Comparison of ENCODE assay signal across 8 cellular contexts in the genomic region with DNA sequence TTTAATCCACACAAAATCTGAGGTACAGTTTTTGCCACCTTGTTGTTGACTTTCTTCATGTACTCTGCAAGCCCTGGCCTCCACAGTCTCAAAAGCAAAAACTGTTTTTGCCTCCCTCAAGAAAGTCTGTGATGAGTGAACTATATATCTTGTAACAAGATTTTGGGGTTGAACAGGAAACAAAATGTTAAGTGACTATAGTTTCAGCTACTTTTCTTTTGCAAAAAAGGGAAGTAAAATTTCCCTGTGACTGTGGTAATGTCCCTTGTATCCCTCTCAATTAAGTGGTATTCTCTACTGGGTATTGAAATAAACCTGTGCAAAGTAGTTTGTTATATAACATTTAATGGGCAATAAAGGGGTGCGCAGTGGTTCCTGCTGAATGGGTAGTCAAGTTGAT. TPM values are rescaled to one million over a fixed set of nuclear protein-coding genes. Genes with fewer than 3 reads are reported as not detected.
DNase-seq lines count a peak whose midpoint lies in the region; ATAC-seq and TF ChIP-seq lines count a peak whose summit lies in the region.
"Had no signal": no experiment of that assay in that cellular context is flagged by ENCODE, and none has a peak within 500 bp of the region (broad histone marks: within the 10 kb centered on the region; RNA-seq: fewer than 3 reads in every experiment).

No MANE protein-coding gene starts in this region.

- H3K9me2 ChIP-seq in OCI-LY1 (ENCODE audit: low read depth, low read length), result no peaks in the 10 kb centered on the region

- no peaks in the 10 kb centered on the region for H4K20me1 ChIP-seq in OCI-LY1 (ENCODE audit: insufficient read depth, low read length)

- ATAC-seq in GM19025 (IDR thresholded peaks at IDR 0.05; ENCODE audit: low read depth, unreplicated experiment), result peak; percentile 47
- ATAC-seq in HG02852 (IDR thresholded peaks at IDR 0.05; ENCODE audit: unreplicated experiment), result peak; percentile 74

- in situ Hi-C loops in transverse colon (cut with MboI; ENCODE audit: low pct_ligation_motif_present in 1 of 4, low pct_unique_long_range_greater_than_20kb in 1 of 4, low sequenced_read_pairs in 3 of 4), result no loop called here

- no peaks in the 10 kb centered on the region for H3K9me3 Mint-ChIP-seq in progenitor cell of endocrine pancreas (ENCODE audit: low read depth)

- intact Hi-C loops in transverse colon (cut with DNase I; ENCODE audit: low total_unique reads), result no loop called here

- no peaks in the 10 kb centered on the region for H3K27me3 ChIP-seq in OCI-LY1 (ENCODE audit: insufficient read depth, low read length)
- no peaks in the 10 kb centered on the region for H3K27me3 ChIP-seq in transverse colon

- peaks cover 2% of the 10 kb centered on the region for H3K36me3 Mint-ChIP-seq in progenitor cell of endocrine pancreas (ENCODE audit: insufficient read depth)

- H3K4me2 ChIP-seq in OCI-LY1 (ENCODE audit: low read length), result peak overlapping the region; percentile 35; the same call in 1 of the 2 replicates

- peaks cover 31% of the 10 kb centered on the region for H3K79me2 ChIP-seq in OCI-LY1 (ENCODE audit: insufficient read depth, low read length)

- H3K36me3 ChIP-seq in OCI-LY1 (ENCODE audit: insufficient read depth, low read length) (peaks cover 25% of the 10 kb centered on the region), transverse colon (no peaks in the 10 kb centered on the region)

- H3K9me3 ChIP-seq in OCI-LY1 (ENCODE audit: low read length) (no peaks in the 10 kb centered on the region), transverse colon (no peaks in the 10 kb centered on the region)

- no peak overlapping the region; the same call in 1 of the 2 replicates for H3K9ac ChIP-seq in OCI-LY1 (ENCODE audit: low read length)

- H3K4me1 Mint-ChIP-seq in progenitor cell of endocrine pancreas (ENCODE audit: low read depth), result peaks cover 64% of the 10 kb centered on the region

- peak overlapping the region; percentile 51 for H3K27ac ChIP-seq in OCI-LY1 (ENCODE audit: low read depth, low read length, poor library complexity, severe bottlenecking)
- H3K27ac ChIP-seq in transverse colon, result no peak overlapping the region

- DNase-seq in progenitor cell of endocrine pancreas (ENCODE audit: low spot score, unreplicated experiment) (no peak), NCI-H2029 (lab: John Stamatoyannopoulos, UW) (no peak), transverse colon (no peak)
- no peak for DNase-seq in stimulated activated CD4-positive, alpha-beta T cell treated with anti-CD3 and anti-CD28 coated beads, Interleukin-1b, Interleukin-23, amount 100 ng/mL, for 48 hours

- H3K4me3 ChIP-seq in OCI-LY1 (ENCODE audit: low read depth, low read length, poor library complexity, severe bottlenecking), result no peak overlapping the region
- H3K4me3 ChIP-seq in transverse colon, result no peak overlapping the region

- peak overlapping the region; percentile 28 for H3K27ac Mint-ChIP-seq in progenitor cell of endocrine pancreas

- TF ChIP-seq CTCF in OCI-LY1 (IDR thresholded peaks at IDR 0.05; ENCODE audit: low read length) (no peak), progenitor cell of endocrine pancreas (IDR thresholded peaks at IDR 0.05; ENCODE audit: unreplicated experiment) (no peak), transverse colon (IDR thresholded peaks at IDR 0.05) (no peak)

- H3F3A ChIP-seq in OCI-LY1 (ENCODE audit: insufficient read depth, low read length), result no peaks in the 10 kb centered on the region

- no peak for TF ChIP-seq POLR2A in transverse colon (IDR thresholded peaks at IDR 0.05)

- H3K4me1 ChIP-seq in OCI-LY1 (ENCODE audit: insufficient read depth, low read length, severe bottlenecking) (peaks cover 55% of the 10 kb centered on the region), transverse colon (peaks cover 16 to 60% (median 32%) of the 10 kb centered on the region in 4 donors)

- WGBS in transverse colon (ENCODE audit: low coverage in 1 of 2), 2 donors, result 91 to 100% methylated on average over 1 of the region's 1 CpG

- no peak overlapping the region for H2AFZ ChIP-seq in OCI-LY1 (ENCODE audit: low read length)

- no peak for TF ChIP-seq EP300 in transverse colon (IDR thresholded peaks at IDR 0.05; ENCODE audit: low read depth)

- H3K27me3 Mint-ChIP-seq in progenitor cell of endocrine pancreas, result no peaks in the 10 kb centered on the region

- H3K4me3 Mint-ChIP-seq in progenitor cell of endocrine pancreas (ENCODE audit: low read depth), result no peak overlapping the region

RNA-seq across cellular contexts. Expression of a gene that starts 21.3 kb away (rescaled TPM):
- not detected in 2 replicates for total RNA-seq in progenitor cell of endocrine pancreas
- not detected for total RNA-seq in transverse colon
- total RNA-seq: HT1080 had no signal
